ENCODE assay signal across 14 cellular contexts in genomic region chr5:171615201-171616001, GRCh38.
DNase-seq lines count a peak whose midpoint lies in the region; ATAC-seq and TF ChIP-seq lines count a peak whose summit lies in the region.
"Had no signal": no experiment of that assay in that cellular context is flagged by ENCODE, and none has a peak within 500 bp of the region (broad histone marks: within the 10 kb centered on the region; RNA-seq: fewer than 3 reads in every experiment).

No MANE protein-coding gene starts in this region.

- H3K4me3 ChIP-seq in heart right ventricle (no peak overlapping the region), osteoblast (ENCODE audit: insufficient read depth, low read length) (no peak overlapping the region)
- H3K4me3 ChIP-seq: psoas muscle had no signal

- H3K79me2 ChIP-seq in osteoblast (ENCODE audit: insufficient read depth, low read length): no peaks in the 10 kb centered on the region

- peaks cover 0 to 21% (median 0%) of the 10 kb centered on the region in 7 donors for H3K27me3 ChIP-seq in heart right ventricle
- H3K27me3 ChIP-seq in osteoblast (ENCODE audit: insufficient read depth, low read length): peaks cover 22% of the 10 kb centered on the region

- POLR2A ChIA-PET in GM10248 (lab: Yijun Ruan, JAX): no interaction called here

- WGBS in heart right ventricle, 2 donors: 37 to 46% methylated on average over 21 of the region's 21 CpGs

- peak; percentile 62 to 85 (median 72) for ATAC-seq in heart right ventricle
- no peak for ATAC-seq in HG02678 (IDR thresholded peaks at IDR 0.05; ENCODE audit: unreplicated experiment)
- ATAC-seq: psoas muscle had no signal

- no peaks in the 10 kb centered on the region for H4K20me1 ChIP-seq in osteoblast (ENCODE audit: insufficient read depth, low read length)

- H3K9me3 ChIP-seq in heart right ventricle (no peaks in the 10 kb centered on the region), osteoblast (ENCODE audit: low read depth, low read length) (peaks cover 2% of the 10 kb centered on the region)
- H3K9me3 ChIP-seq: psoas muscle had no signal

- DNase-seq in GM10248 (ENCODE audit: extremely low spot score): peak; percentile 6
- DNase-seq in SK-N-DZ (ENCODE audit: low spot score): peak; percentile 61
- peak; percentile 32 to 50 for DNase-seq in heart right ventricle
- peak; percentile 69 for DNase-seq in osteoblast (ENCODE audit: insufficient read length, low spot score, missing footprints)
- no peak for DNase-seq in stimulated activated naive CD4-positive, alpha-beta T cell (lab: John Stamatoyannopoulos, UW)
- DNase-seq in G401 (ENCODE audit: low spot score): no peak
- no peak for DNase-seq in activated CD4-positive, alpha-beta T cell treated with anti-CD3 and anti-CD28 coated beads for 1 hour
- DNase-seq: activated CD4-positive, alpha-beta memory T cell treated with anti-CD3 and anti-CD28 coated beads for 36 hours; activated naive CD4-positive, alpha-beta T cell treated with anti-CD3 and anti-CD28 coated beads for 36 hours; CD4-positive, alpha-beta memory T cell; cerebellar nuclear complex; NCI-H1417 had no signal

- H3K27ac ChIP-seq in heart right ventricle: no peak overlapping the region
- H3K27ac ChIP-seq in osteoblast (ENCODE audit: low read depth, low read length): no peak overlapping the region
- H3K27ac ChIP-seq: psoas muscle had no signal

- intact Hi-C loops in heart right ventricle (cut with DNase I): no loop called here

- H3K4me1 ChIP-seq in heart right ventricle (peaks cover 0 to 14% (median 0%) of the 10 kb centered on the region in 9 donors), osteoblast (ENCODE audit: insufficient read depth, low read length) (no peaks in the 10 kb centered on the region)
- H3K4me1 ChIP-seq: psoas muscle had no signal

- H2AFZ ChIP-seq in osteoblast (ENCODE audit: low read length): no peak overlapping the region

- H3K36me3 ChIP-seq in heart right ventricle: no peaks in the 10 kb centered on the region
- no peaks in the 10 kb centered on the region for H3K36me3 ChIP-seq in osteoblast (ENCODE audit: insufficient read depth, low read length)

- no peak overlapping the region for H3K4me2 ChIP-seq in osteoblast (ENCODE audit: insufficient read depth, low read length)

- TF ChIP-seq CTCF in GM10248 (IDR thresholded peaks at IDR 0.05; ENCODE audit: control extremely low read depth, extremely low read depth, low read depth, missing control alignments): no peak
- no peak for TF ChIP-seq CTCF in heart right ventricle (IDR thresholded peaks at IDR 0.05)
- no peak for TF ChIP-seq CTCF in osteoblast (IDR thresholded peaks at IDR 0.05; ENCODE audit: extremely low read depth, low read depth, low read length)

- in situ Hi-C loops in G401 (cut with HindIII; ENCODE audit: low sequenced_read_pairs): no loop called here

- CTCF ChIA-PET in GM10248 (lab: Yijun Ruan, JAX): interaction anchor here (0.6 to 2.7 kb wide), 2 partner anchors 9 to 12 kb away, joined by 3 to 10 read pairs; no protein-coding TSS in a partner anchor

Comparison
In these comparisons a context has a peak if more than half of its experiments do, and no peak if none do; other contexts are left out.
1. DNase-seq: peak in GM10248 (single experiment), SK-N-DZ (single experiment), heart right ventricle (2 of 2) and osteoblast (single experiment); none in stimulated activated naive CD4-positive, alpha-beta T cell (0 of 6), G401 (single experiment) and activated CD4-positive, alpha-beta T cell treated with anti-CD3 and anti-CD28 coated beads for 1 hour (single experiment).